Comparison of ENCODE assay signal across 1 cellular context in genomic region chr1:91591175-91591968, GRCh38.
TF ChIP-seq lines count a peak whose summit lies in the region.

No MANE protein-coding gene starts in this region.

TF ChIP-seq in HepG2, 621 proteins besides CTCF, POLR2A, EP300 and RAD21 (continued from another document):
- TF ChIP-seq NFAT5 (CRISPR knock-in tag; IDR thresholded peaks at IDR 0.05) (no peak), FOXA1 (IDR thresholded peaks at IDR 0.05) (no peak), FOXA1 (CRISPR knock-in tag; IDR thresholded peaks at IDR 0.05) (0 out of 2 replicates have a peak, but pooled peaks have one; percentile 6), NFE2L2 (IDR thresholded peaks at IDR 0.05; ENCODE audit: low read length) (peak; percentile 93), ZNF557 (CRISPR knock-in tag; IDR thresholded peaks at IDR 0.05) (no peak), NFE2 (CRISPR knock-in tag; IDR thresholded peaks at IDR 0.05) (peak; percentile 67; the same call in 1 of the 2 replicates), MAFK (conservative IDR thresholded peaks at IDR 0.05 in 1 of 2, IDR thresholded peaks at IDR 0.05 in 1 of 2; ENCODE audit: low read length in 2 of 2) (peak; percentile 100)
